ENCODE assay signal across 8 cellular contexts in genomic region chr17:2776589-2777241, GRCh38. TPM values are rescaled to one million over a fixed set of nuclear protein-coding genes. Genes with fewer than 3 reads are reported as not detected.
DNase-seq lines count a peak whose midpoint lies in the region; ATAC-seq and TF ChIP-seq lines count a peak whose summit lies in the region.

No MANE protein-coding gene starts in this region.

- H3K27ac ChIP-seq in Panc1 (ENCODE audit: low read length): no peak overlapping the region
- H3K27ac ChIP-seq in left ventricle myocardium inferior (replicated peaks): no peak overlapping the region

- H3K27me3 Mint-ChIP-seq in activated CD4-positive, alpha-beta T cell treated with anti-CD3 and anti-CD28 coated beads for 36 hours: peaks cover 42% of the 10 kb centered on the region

- ATAC-seq in activated CD4-positive, alpha-beta T cell treated with anti-CD3 and anti-CD28 coated beads for 36 hours: peak; percentile 75
- ATAC-seq in Panc1 (peak; percentile 72), HG02798 (IDR thresholded peaks at IDR 0.05; ENCODE audit: poor library complexity, unreplicated experiment) (no peak)
- peak; percentile 61 for ATAC-seq in stimulated activated effector memory CD8-positive, alpha-beta T cell treated with anti-CD3 and anti-CD28 coated beads, Interleukin-12 subunit alpha, Interleukin-12 subunit beta, amount 100 ng/mL, for 72 hours

- peak; percentile 42 for DNase-seq in activated CD4-positive, alpha-beta T cell treated with anti-CD3 and anti-CD28 coated beads for 36 hours
- no peak for DNase-seq in activated CD4-positive, alpha-beta T cell treated with anti-CD3 and anti-CD28 coated beads, Interleukin-2, amount 50 U/mL, for 4 hours
- no peak for DNase-seq in Panc1 (ENCODE audit: low read depth, low spot score)
- DNase-seq in left ventricle myocardium inferior: no peak
- no peak for DNase-seq in stimulated activated effector memory CD8-positive, alpha-beta T cell treated with anti-CD3 and anti-CD28 coated beads, Interleukin-12 subunit alpha, Interleukin-12 subunit beta, amount 100 ng/mL, for 72 hours (ENCODE audit: low spot score in 2 of 2)
- DNase-seq in GF-D8 (lab: John Stamatoyannopoulos, UW): no peak
- DNase-seq in occipital lobe (lab: John Stamatoyannopoulos, UW): no peak

- H3K36me3 ChIP-seq in Panc1 (ENCODE audit: control insufficient read depth, insufficient read depth, low read length) (no peaks in the 10 kb centered on the region), left ventricle myocardium inferior (no peaks in the 10 kb centered on the region)

- no peak overlapping the region for H3K27ac Mint-ChIP-seq in activated CD4-positive, alpha-beta T cell treated with anti-CD3 and anti-CD28 coated beads for 36 hours
- no peak overlapping the region for H3K27ac Mint-ChIP-seq in stimulated activated effector memory CD8-positive, alpha-beta T cell treated with anti-CD3 and anti-CD28 coated beads, Interleukin-12 subunit alpha, Interleukin-12 subunit beta, amount 100 ng/mL, for 72 hours

- H3K4me3 Mint-ChIP-seq in activated CD4-positive, alpha-beta T cell treated with anti-CD3 and anti-CD28 coated beads for 36 hours: peak overlapping the region; percentile 59
- peak overlapping the region; percentile 41 for H3K4me3 Mint-ChIP-seq in stimulated activated effector memory CD8-positive, alpha-beta T cell treated with anti-CD3 and anti-CD28 coated beads, Interleukin-12 subunit alpha, Interleukin-12 subunit beta, amount 100 ng/mL, for 72 hours

- in situ Hi-C loops in Panc1 (cut with HindIII; ENCODE audit: low pct_unique_long_range_greater_than_20kb, low sequenced_read_pairs): no loop called here

- BruUV-seq in Panc1 (replicated peaks; lab: Mats Ljungman, UMichigan): no TSS peak

- H3K9me3 Mint-ChIP-seq in activated CD4-positive, alpha-beta T cell treated with anti-CD3 and anti-CD28 coated beads for 36 hours (ENCODE audit: low read depth): no peaks in the 10 kb centered on the region
- no peaks in the 10 kb centered on the region for H3K9me3 Mint-ChIP-seq in stimulated activated effector memory CD8-positive, alpha-beta T cell treated with anti-CD3 and anti-CD28 coated beads, Interleukin-12 subunit alpha, Interleukin-12 subunit beta, amount 100 ng/mL, for 72 hours

- intact Hi-C loops in activated CD4-positive, alpha-beta T cell treated with anti-CD3 and anti-CD28 coated beads for 36 hours (cut with DNase I, micrococcal nuclease): no loop called here
- intact Hi-C loops in Panc1 (cut with micrococcal nuclease; ENCODE audit: unreplicated experiment) (no loop called here), left ventricle myocardium inferior (cut with micrococcal nuclease) (no loop called here)

- H3K4me3 ChIP-seq in Panc1 (ENCODE audit: low read depth in 2 of 2, low read length in 2 of 2) (peak overlapping the region; percentile 28 to 39), left ventricle myocardium inferior (peak overlapping the region; percentile 54)

- TF ChIP-seq CTCF in Panc1 (IDR thresholded peaks at IDR 0.05) (no peak), left ventricle myocardium inferior (IDR thresholded peaks at IDR 0.05; ENCODE audit: borderline replicate concordance) (no peak)

- peaks cover 4% of the 10 kb centered on the region for H3K4me1 Mint-ChIP-seq in activated CD4-positive, alpha-beta T cell treated with anti-CD3 and anti-CD28 coated beads for 36 hours
- H3K4me1 Mint-ChIP-seq in stimulated activated effector memory CD8-positive, alpha-beta T cell treated with anti-CD3 and anti-CD28 coated beads, Interleukin-12 subunit alpha, Interleukin-12 subunit beta, amount 100 ng/mL, for 72 hours: peaks cover 24% of the 10 kb centered on the region

- no peaks in the 10 kb centered on the region for H3K36me3 Mint-ChIP-seq in activated CD4-positive, alpha-beta T cell treated with anti-CD3 and anti-CD28 coated beads for 36 hours (ENCODE audit: low read depth)
- H3K36me3 Mint-ChIP-seq in stimulated activated effector memory CD8-positive, alpha-beta T cell treated with anti-CD3 and anti-CD28 coated beads, Interleukin-12 subunit alpha, Interleukin-12 subunit beta, amount 100 ng/mL, for 72 hours: no peaks in the 10 kb centered on the region

- H3K9me3 ChIP-seq in Panc1 (ENCODE audit: control insufficient read depth, insufficient read depth, low read depth, low read length) (no peaks in the 10 kb centered on the region), left ventricle myocardium inferior (replicated peaks) (no peaks in the 10 kb centered on the region)

- H3K4me1 ChIP-seq in Panc1 (ENCODE audit: control insufficient read depth, insufficient read depth, low read length) (no peaks in the 10 kb centered on the region), left ventricle myocardium inferior (peaks cover 6% of the 10 kb centered on the region)

- POLR2A ChIA-PET in activated CD4-positive, alpha-beta T cell treated with anti-CD3 and anti-CD28 coated beads for 36 hours (lab: Charles Lee): interaction anchor here (0.6 kb wide), 1 partner anchor 117 kb away, joined by 3 read pairs; no protein-coding TSS in a partner anchor
- POLR2A ChIA-PET in Panc1 (lab: Charles Lee): no interaction called here

- H3K27me3 ChIP-seq in Panc1 (ENCODE audit: control insufficient read depth, insufficient read depth, low read length) (0 out of 2 replicates have a peak, but pooled peaks cover 2% of the 10 kb centered on the region), left ventricle myocardium inferior (ENCODE audit: low read depth) (peaks cover 76% of the 10 kb centered on the region)

- CTCF ChIA-PET in activated CD4-positive, alpha-beta T cell treated with anti-CD3 and anti-CD28 coated beads for 36 hours (lab: Charles Lee): no interaction called here
- CTCF ChIA-PET in Panc1 (lab: Charles Lee): no interaction called here

RNA-seq across cellular contexts. Expression of gene RAP1GAP2, which starts 19.5 kb away (rescaled TPM):
- under 1 TPM; 0.64 to 0.86 TPM for total RNA-seq in activated CD4-positive, alpha-beta T cell treated with anti-CD3 and anti-CD28 coated beads for 36 hours
- total RNA-seq in Panc1 (2021; ENCODE audit: unreplicated experiment): 10.0 TPM
- polyA plus RNA-seq in Panc1 (2012; ENCODE audit: insufficient read length): 14.6 TPM
- 63.8 TPM for total RNA-seq in left ventricle myocardium inferior
- 29.3 TPM for total RNA-seq in occipital lobe

RNA-seq across cellular contexts. Expression of gene CCDC92B, which starts 27.3 kb away (rescaled TPM):
- total RNA-seq in activated CD4-positive, alpha-beta T cell treated with anti-CD3 and anti-CD28 coated beads for 36 hours: not detected
- 0.51 TPM for total RNA-seq in Panc1 (2021; ENCODE audit: unreplicated experiment)
- 0.99 TPM for polyA plus RNA-seq in Panc1 (2012; ENCODE audit: insufficient read length)
- 0.16 TPM for total RNA-seq in left ventricle myocardium inferior
- total RNA-seq in occipital lobe: 1.1 TPM
